ENCODE assay signal across 8 cellular contexts in the genomic region with DNA sequence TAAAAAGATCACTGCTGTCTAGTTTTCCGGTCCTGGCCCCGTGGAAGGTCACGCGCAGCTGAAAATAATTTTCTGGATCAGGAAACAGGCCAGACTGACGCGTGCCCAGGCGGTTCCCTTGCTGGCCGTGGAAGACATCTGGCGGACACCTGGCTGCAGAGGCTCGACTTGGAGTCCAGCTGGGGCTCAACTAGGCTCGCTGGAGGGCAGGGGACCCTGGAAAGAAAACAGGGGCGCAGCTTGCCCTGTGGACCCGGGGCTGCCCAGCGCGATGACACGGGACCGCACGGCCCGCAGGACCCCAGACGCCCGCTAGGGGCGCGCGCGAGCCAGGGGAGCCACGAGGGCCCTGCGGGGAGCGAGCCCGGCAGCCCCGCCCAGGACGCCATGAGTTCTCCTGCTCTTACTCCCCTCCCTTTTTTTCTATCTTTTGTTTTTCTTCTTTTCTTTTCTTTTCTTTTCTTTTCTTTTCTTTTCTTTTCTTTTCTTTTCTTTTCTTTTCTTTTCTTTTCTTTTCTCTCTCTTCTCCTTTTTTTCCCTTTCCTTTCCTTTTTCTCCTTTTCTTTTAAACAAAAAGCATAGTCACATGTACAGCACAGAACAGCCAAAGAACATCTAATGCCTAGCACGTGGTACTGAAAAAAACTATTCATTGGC. TPM values are rescaled to one million over a fixed set of nuclear protein-coding genes. Genes with fewer than 3 reads are reported as not detected.
DNase-seq lines count a peak whose midpoint lies in the region; ATAC-seq, FAIRE-seq and TF ChIP-seq lines count a peak whose summit lies in the region.

No MANE protein-coding gene starts in this region.

- H3K4me3 ChIP-seq in BLaER1 (peak overlapping the region; percentile 52; the same call in 1 of the 2 replicates), MG63 (peak overlapping the region; percentile 24), colonic mucosa (no peak overlapping the region), lower lobe of right lung (peak overlapping the region; percentile 40)

- peaks cover 1% of the 10 kb centered on the region for H3K9me3 Mint-ChIP-seq in activated CD4-positive, alpha-beta T cell treated with anti-CD3 and anti-CD28 coated beads for 36 hours (ENCODE audit: low read depth)

- H3K4me3 Mint-ChIP-seq in activated CD4-positive, alpha-beta T cell treated with anti-CD3 and anti-CD28 coated beads for 36 hours = no peak overlapping the region

- H3K4me2 ChIP-seq in BLaER1 = peak overlapping the region; percentile 89

- DNase-seq in MG63 (peak; percentile 76), colonic mucosa (peak; percentile 67), lower lobe of right lung (peak; percentile 86), D721Med (ENCODE audit: insufficient read length, low spot score) (no peak)
- DNase-seq in activated CD4-positive, alpha-beta T cell treated with anti-CD3 and anti-CD28 coated beads for 36 hours = peak; percentile 89
- DNase-seq in stimulated activated CD8-positive, alpha-beta memory T cell treated with anti-CD3 and anti-CD28 coated beads, Interleukin-12 subunit alpha, Interleukin-12 subunit beta, amount 100 ng/mL, for 24 hours (ENCODE audit: extremely low read depth) = peak; percentile 52

- no peak for FAIRE-seq in D721Med (lab: Jason Lieb, UNC)

- H4K20me1 ChIP-seq in BLaER1 = no peaks in the 10 kb centered on the region

- H3K9me3 ChIP-seq in BLaER1 (peaks cover 11% of the 10 kb centered on the region; the same call in 1 of the 2 replicates), MG63 (peaks cover 11% of the 10 kb centered on the region), colonic mucosa (no peaks in the 10 kb centered on the region), lower lobe of right lung (no peaks in the 10 kb centered on the region)

- H3K4me1 ChIP-seq in BLaER1 (peaks cover 43% of the 10 kb centered on the region), colonic mucosa (no peaks in the 10 kb centered on the region), lower lobe of right lung (peaks cover 14% of the 10 kb centered on the region)

- H3K36me3 Mint-ChIP-seq in activated CD4-positive, alpha-beta T cell treated with anti-CD3 and anti-CD28 coated beads for 36 hours (ENCODE audit: low read depth) = no peaks in the 10 kb centered on the region

- TF ChIP-seq CTCF in colonic mucosa (IDR thresholded peaks at IDR 0.05) = peak; percentile 94
- peak; percentile 95 for TF ChIP-seq CTCF in lower lobe of right lung (IDR thresholded peaks at IDR 0.05)
- TF ChIP-seq CTCF in D721Med (IDR thresholded peaks at IDR 0.05; ENCODE audit: insufficient read depth, missing control alignments) = no peak

- H3K27ac ChIP-seq in BLaER1 (peak overlapping the region; percentile 57), colonic mucosa (no peak overlapping the region), lower lobe of right lung (peak overlapping the region; percentile 51)

- intact Hi-C loops in activated CD4-positive, alpha-beta T cell treated with anti-CD3 and anti-CD28 coated beads for 36 hours (cut with DNase I, micrococcal nuclease) = loop anchor here in 1 of 2 experiments (2.0 kb wide), 1 partner anchor 43 kb away; a partner anchor contains a TSS
- intact Hi-C loops in colonic mucosa (cut with DNase I) = no loop called here
- intact Hi-C loops in lower lobe of right lung (cut with DNase I) = no loop called here

- H3K9ac ChIP-seq in BLaER1 (peak overlapping the region; percentile 51; the same call in 1 of the 2 replicates), colonic mucosa (ENCODE audit: low read depth in 2 of 2, low read length in 2 of 2) (no peak overlapping the region)

- POLR2A ChIA-PET in activated CD4-positive, alpha-beta T cell treated with anti-CD3 and anti-CD28 coated beads for 36 hours (lab: Charles Lee) = interaction anchor here (0.9 kb wide), 1 partner anchor 76 kb away, joined by 3 read pairs; no protein-coding TSS in a partner anchor

- ATAC-seq in GM21390 (IDR thresholded peaks at IDR 0.05; ENCODE audit: unreplicated experiment) = peak; percentile 80
- peak; percentile 98 for ATAC-seq in activated CD4-positive, alpha-beta T cell treated with anti-CD3 and anti-CD28 coated beads for 36 hours
- ATAC-seq in lower lobe of right lung = peak; percentile 93 to 95

- peaks cover 20% of the 10 kb centered on the region for H3K4me1 Mint-ChIP-seq in activated CD4-positive, alpha-beta T cell treated with anti-CD3 and anti-CD28 coated beads for 36 hours

- H3K36me3 ChIP-seq in BLaER1 (no peaks in the 10 kb centered on the region), MG63 (0 out of 2 replicates have a peak, but pooled peaks cover 6% of the 10 kb centered on the region), colonic mucosa (no peaks in the 10 kb centered on the region), lower lobe of right lung (no peaks in the 10 kb centered on the region)

- no peaks in the 10 kb centered on the region for H3K27me3 ChIP-seq in BLaER1
- H3K27me3 ChIP-seq in MG63 = no peaks in the 10 kb centered on the region
- no peaks in the 10 kb centered on the region for H3K27me3 ChIP-seq in colonic mucosa
- H3K27me3 ChIP-seq in lower lobe of right lung (ENCODE audit: low read depth) = no peaks in the 10 kb centered on the region

- H3K27ac Mint-ChIP-seq in activated CD4-positive, alpha-beta T cell treated with anti-CD3 and anti-CD28 coated beads for 36 hours = no peak overlapping the region

- no peaks in the 10 kb centered on the region for H3K27me3 Mint-ChIP-seq in activated CD4-positive, alpha-beta T cell treated with anti-CD3 and anti-CD28 coated beads for 36 hours

- CTCF ChIA-PET in activated CD4-positive, alpha-beta T cell treated with anti-CD3 and anti-CD28 coated beads for 36 hours (lab: Charles Lee) = interaction anchor here (0.6 to 1.7 kb wide), 14 partner anchors 16 to 366 kb away, joined by 3 to 6 read pairs (median 4); no protein-coding TSS in a partner anchor

RNA-seq across cellular contexts. Expression of a gene that starts 43.2 kb away (rescaled TPM):
- total RNA-seq in MG63 (2014; rRNA removed; shearing (Covaris generic); ENCODE audit: low replicate concordance) = 121 and 138 TPM in 2 replicates
- 10 to 100 TPM; 59.2 to 75.5 TPM for total RNA-seq in activated CD4-positive, alpha-beta T cell treated with anti-CD3 and anti-CD28 coated beads for 36 hours
- 10 to 100 TPM; 51.8 to 54.7 TPM for total RNA-seq in colonic mucosa
- total RNA-seq in lower lobe of right lung = 59.5 TPM
